ENCODE assay signal across 8 cellular contexts in genomic region chr3:138914870-138915502, GRCh38. TPM values are rescaled to one million over a fixed set of nuclear protein-coding genes. Genes with fewer than 3 reads are reported as not detected.
DNase-seq lines count a peak whose midpoint lies in the region; ATAC-seq and TF ChIP-seq lines count a peak whose summit lies in the region.

No MANE protein-coding gene starts in this region.

- H3K79me2 ChIP-seq in PC-3 (ENCODE audit: low read length), result no peaks in the 10 kb centered on the region

- TSS peak; percentile 64 for BruUV-seq in PC-3 (replicated peaks; lab: Mats Ljungman, UMichigan)

- H3K36me3 ChIP-seq in PC-3 (ENCODE audit: low read depth, low read length), result no peaks in the 10 kb centered on the region; the same call in 1 of the 2 replicates

- peak overlapping the region; percentile 99 for H3K4me2 ChIP-seq in PC-3 (ENCODE audit: low read length)

- peaks cover 5 to 15% (median 10%) of the 10 kb centered on the region in 3 donors for H3K4me1 Mint-ChIP-seq in naive B cell

- H3F3A ChIP-seq in PC-3 (ENCODE audit: low read length, unreplicated experiment), result no peaks in the 10 kb centered on the region

- peak overlapping the region in 5 of 6 donors; percentile 9 to 88 (median 30) for H3K27ac Mint-ChIP-seq in naive B cell

- TF ChIP-seq CTCF in PC-3 (conservative IDR thresholded peaks at IDR 0.05; ENCODE audit: low read depth, low read length), result no peak
- TF ChIP-seq CTCF in dorsolateral prefrontal cortex (IDR thresholded peaks at IDR 0.05 in 54 of 56, conservative IDR thresholded peaks at IDR 0.05 in 2 of 56; ENCODE audit: low read depth in 1 of 56, partially characterized antibody in 56 of 56), result no peak

- H3K4me1 ChIP-seq in PC-3 (ENCODE audit: insufficient read depth, low read length), result peaks cover 28% of the 10 kb centered on the region

- in situ Hi-C loops in G401 (cut with HindIII; ENCODE audit: low sequenced_read_pairs), result no loop called here

- H3K27me3 ChIP-seq in PC-3 (ENCODE audit: low read length) (no peaks in the 10 kb centered on the region), dorsolateral prefrontal cortex (no peaks in the 10 kb centered on the region)

- no peaks in the 10 kb centered on the region for H3K9me2 ChIP-seq in PC-3 (replicated peaks; ENCODE audit: low read length)

- H3K9me3 ChIP-seq in PC-3 (ENCODE audit: low read length), result no peaks in the 10 kb centered on the region

- CTCF ChIA-PET in PC-3 (lab: Charles Lee), result interaction anchor here (0.5 to 2.3 kb wide), 10 partner anchors 33 to 321 kb away, joined by 3 to 18 read pairs (median 8); partner anchors contain the start of gene CEP70

- H2AFZ ChIP-seq in PC-3 (ENCODE audit: low read length), result peak overlapping the region; percentile 77

- peak overlapping the region; percentile 74 to 91 (median 85) for H3K4me3 Mint-ChIP-seq in naive B cell

- H3K27me3 Mint-ChIP-seq in naive B cell, result peaks cover 4 to 14% (median 5%) of the 10 kb centered on the region in 3 donors

- DNase-seq in SKM-1 treated with dmso at 0.1 percent for 144 hours (lab: John Stamatoyannopoulos, UW; ENCODE audit: unreplicated experiment) (peak; percentile 62), SKM-1 (lab: John Stamatoyannopoulos, UW; ENCODE audit: unreplicated experiment) (no peak), PC-3 (peak; percentile 85), dorsolateral prefrontal cortex (no peak), naive B cell (no peak), G401 (ENCODE audit: low spot score) (no peak), NCI-H1417 (lab: John Stamatoyannopoulos, UW) (no peak)

- no peaks in the 10 kb centered on the region for H4K20me1 ChIP-seq in PC-3 (ENCODE audit: low read length)

- H3K4me3 ChIP-seq in PC-3 (ENCODE audit: low read length) (peak overlapping the region; percentile 94), dorsolateral prefrontal cortex (peak overlapping the region; percentile 50 to 96 (median 79))

- H3K36me3 Mint-ChIP-seq in naive B cell, result no peaks in the 10 kb centered on the region

- peak; percentile 16 for ATAC-seq in HG02884 (IDR thresholded peaks at IDR 0.05; ENCODE audit: unreplicated experiment)
- ATAC-seq in PC-3, result peak; percentile 56
- peak in 1 of 2 donors; percentile 6 for ATAC-seq in naive B cell (ENCODE audit: low read depth in 2 of 2)

- H3K27ac ChIP-seq in PC-3 (ENCODE audit: low read length) (peak overlapping the region; percentile 96), dorsolateral prefrontal cortex (peak overlapping the region in 54 of 59 donors; percentile 13 to 97 (median 88))

- intact Hi-C loops in PC-3 (cut with micrococcal nuclease) (loop anchor here (1.0 to 2.0 kb wide), 6 partner anchors 24 to 321 kb away; partner anchors contain the start of genes CEP70 and PIK3CB), dorsolateral prefrontal cortex (cut with DNase I) (loop anchor here (1.0 to 10.0 kb wide), 6 partner anchors 81 to 308 kb away; partner anchors contain the start of genes PIK3CB (in 2 of the 2) and FAIM (in 1 of the 2))

- peak overlapping the region; percentile 91 for H3K9ac ChIP-seq in PC-3 (ENCODE audit: low read length)

- H3K9me3 Mint-ChIP-seq in naive B cell, result no peaks in the 10 kb centered on the region

- POLR2A ChIA-PET in PC-3 (lab: Charles Lee; ENCODE audit: unreplicated experiment), result interaction anchor here (0.7 to 1.0 kb wide), 2 partner anchors 228 to 320 kb away, joined by 3 to 9 read pairs; no protein-coding TSS in a partner anchor

RNA-seq across cellular contexts. Expression of gene FOXL2, which starts 32.0 kb away (rescaled TPM):
- not detected in 2 replicates for total RNA-seq in PC-3 (2014; rRNA removed)
- total RNA-seq in dorsolateral prefrontal cortex, result 1 to 10 TPM in 13 of 120 experiments, under 1 TPM in 104, not detected in 3; 0.16 to 1.9 (median 0.58) TPM
- polyA plus RNA-seq in naive B cell (ENCODE audit: low read depth in 6 of 6), result not detected
- 0.06 TPM in 1 of 2 replicates, not detected in the other for total RNA-seq in G401 (2014; rRNA removed; shearing (Covaris generic))

RNA-seq across cellular contexts. Expression of gene FOXL2NB, which starts 32.0 kb away (rescaled TPM):
- 0.17 TPM in 1 of 2 replicates, not detected in the other for total RNA-seq in PC-3 (2014; rRNA removed)
- 1 to 10 TPM in 16 of 120 experiments, under 1 TPM in 99, not detected in 5; 0.15 to 2.3 (median 0.55) TPM for total RNA-seq in dorsolateral prefrontal cortex
- not detected for polyA plus RNA-seq in naive B cell (ENCODE audit: low read depth in 6 of 6)
- 1.2 TPM in 1 of 2 replicates, not detected in the other for total RNA-seq in G401 (2014; rRNA removed; shearing (Covaris generic))

Comparison
In these comparisons a context has a peak if more than half of its experiments do, and no peak if none do; other contexts are left out.
1. DNase-seq: peak in SKM-1 treated with dmso at 0.1 percent for 144 hours (single experiment) and PC-3 (single experiment); none in SKM-1 (single experiment), dorsolateral prefrontal cortex (0 of 10), naive B cell (single experiment), G401 (single experiment) and NCI-H1417 (0 of 3).